ENCODE assay signal across 19 cellular contexts in the genomic region with DNA sequence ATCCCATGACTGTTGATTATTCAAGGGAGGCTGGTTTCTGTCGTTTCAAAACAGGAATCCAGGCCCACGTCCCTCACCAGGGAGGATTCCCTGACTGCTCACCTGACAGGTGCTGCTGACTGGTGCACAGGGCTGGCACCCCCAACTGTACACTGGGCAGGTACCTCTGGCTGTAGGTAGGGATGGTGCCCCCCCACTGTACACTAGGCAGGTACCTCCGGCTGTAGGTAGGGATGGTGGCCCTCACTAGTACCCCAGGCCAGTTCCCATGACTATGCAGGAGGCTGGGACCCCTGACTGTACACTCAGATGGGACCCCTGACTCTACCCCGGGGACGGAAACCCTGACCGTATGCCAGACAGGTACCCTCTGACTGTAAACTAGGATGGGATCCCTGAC. TPM values are rescaled to one million over a fixed set of nuclear protein-coding genes. Genes with fewer than 3 reads are reported as not detected.
A peak's percentile ranks its signal among the peaks of the same experiment; 100 is the strongest.
DNase-seq lines count a peak whose midpoint lies in the region; ATAC-seq, FAIRE-seq and TF ChIP-seq lines count a peak whose summit lies in the region.
"Had no signal": no experiment of that assay in that cellular context is flagged by ENCODE, and none has a peak within 500 bp of the region (broad histone marks: within the 10 kb centered on the region; RNA-seq: fewer than 3 reads in every experiment).

No MANE protein-coding gene starts in this region.

- no peak for ATAC-seq in RWPE2 (ENCODE audit: low read depth)
- ATAC-seq: GM12878 had no signal

- no peak overlapping the region for H3K23ac ChIP-seq in neuronal stem cell (ENCODE audit: low read depth, low read length, poor library complexity)

- H3K14ac ChIP-seq in neuronal stem cell (ENCODE audit: low read length), result no peak overlapping the region

- no peak overlapping the region for H2BK5ac ChIP-seq in neuronal stem cell (ENCODE audit: low read length)

- H3K36me3 ChIP-seq in RWPE2 (ENCODE audit: low read depth), result no peaks in the 10 kb centered on the region
- H3K36me3 ChIP-seq in kidney (ENCODE audit: control insufficient read depth in 1 of 2, insufficient read depth in 2 of 2, low read length in 2 of 2), result no peaks in the 10 kb centered on the region
- no peaks in the 10 kb centered on the region for H3K36me3 ChIP-seq in neuronal stem cell (replicated peaks in 1 of 2; ENCODE audit: control insufficient read depth in 2 of 2, insufficient read depth in 2 of 2, low read length in 2 of 2)
- no peaks in the 10 kb centered on the region for H3K36me3 ChIP-seq in suprapubic skin
- H3K36me3 ChIP-seq in H7 (replicated peaks; ENCODE audit: control insufficient read depth, insufficient read depth, low read length), result no peaks in the 10 kb centered on the region
- no peaks in the 10 kb centered on the region for H3K36me3 ChIP-seq in BE2C

- H4K91ac ChIP-seq in neuronal stem cell (ENCODE audit: low read depth, low read length, poor library complexity), result no peak overlapping the region

- H3K9me3 ChIP-seq in RWPE2 (ENCODE audit: severe bottlenecking) (no peaks in the 10 kb centered on the region), kidney (ENCODE audit: control insufficient read depth in 1 of 2, low read length in 2 of 2) (no peaks in the 10 kb centered on the region), neuronal stem cell (replicated peaks in 1 of 2; ENCODE audit: control insufficient read depth in 2 of 2, insufficient read depth in 1 of 2, low read depth in 1 of 2, low read length in 2 of 2) (peaks cover 0 to 5% of the 10 kb centered on the region in 2 donors), suprapubic skin (no peaks in the 10 kb centered on the region), BE2C (no peaks in the 10 kb centered on the region)

- no peak overlapping the region for H3K4me2 ChIP-seq in neuronal stem cell (ENCODE audit: insufficient read depth, low read length, poor library complexity, severe bottlenecking)

- H2BK120ac ChIP-seq in neuronal stem cell (ENCODE audit: low read depth, low read length), result no peak overlapping the region

- no peak overlapping the region for H2AFZ ChIP-seq in neuronal stem cell (ENCODE audit: low read length)
- H2AFZ ChIP-seq: GM23248 had no signal

- TF ChIP-seq POLR2A in suprapubic skin (IDR thresholded peaks at IDR 0.05), result no peak

- FAIRE-seq in kidney (lab: Jason Lieb, UNC), result no peak
- FAIRE-seq: GM12878, GM19239 had no signal

- H3K27ac ChIP-seq in RWPE2 (ENCODE audit: poor library complexity, severe bottlenecking) (no peak overlapping the region), kidney (ENCODE audit: low read depth in 2 of 2, low read length in 2 of 2) (peak overlapping the region in 1 of 2 donors; percentile 27), neuronal stem cell (replicated peaks; ENCODE audit: low read length) (no peak overlapping the region), suprapubic skin (no peak overlapping the region)
- H3K27ac ChIP-seq: GM23248 had no signal

- H3K4me1 ChIP-seq in RWPE2 (ENCODE audit: insufficient read depth, poor library complexity, severe bottlenecking) (peaks cover 2% of the 10 kb centered on the region), kidney (ENCODE audit: control insufficient read depth in 1 of 2, insufficient read depth in 1 of 2, low read depth in 1 of 2, low read length in 2 of 2) (peaks cover 32 to 39% of the 10 kb centered on the region in 2 donors), neuronal stem cell (ENCODE audit: control insufficient read depth in 2 of 2, insufficient read depth in 1 of 2, low read depth in 1 of 2, low read length in 2 of 2) (peaks cover 7 to 18% of the 10 kb centered on the region in 2 donors), suprapubic skin (peaks cover 12% of the 10 kb centered on the region), BE2C (no peaks in the 10 kb centered on the region)

- TF ChIP-seq CTCF in RWPE2 (IDR thresholded peaks at IDR 0.05; ENCODE audit: poor library complexity, severe bottlenecking) (no peak), kidney (IDR thresholded peaks at IDR 0.05; ENCODE audit: borderline replicate concordance, extremely low read depth, insufficient read depth) (no peak), suprapubic skin (IDR thresholded peaks at IDR 0.05) (no peak), BE2C (IDR thresholded peaks at IDR 0.05; ENCODE audit: low read depth, low read length) (no peak)

- H2AK5ac ChIP-seq in neuronal stem cell (ENCODE audit: low read depth, low read length), result peak overlapping the region; percentile 8

- H2BK15ac ChIP-seq in neuronal stem cell (ENCODE audit: low read length), result peak overlapping the region; percentile 77

- no peak overlapping the region for H2BK12ac ChIP-seq in neuronal stem cell (ENCODE audit: low read length)

- H3K9ac ChIP-seq in kidney (ENCODE audit: low read length in 2 of 2) (no peak overlapping the region), neuronal stem cell (ENCODE audit: low read depth, low read length, poor library complexity) (no peak overlapping the region)
- H3K9ac ChIP-seq: GM23248 had no signal

- peak; percentile 23 for DNase-seq in RWPE2 (ENCODE audit: low spot score)
- peak; percentile 57 for DNase-seq in kidney
- DNase-seq in neuronal stem cell (ENCODE audit: low spot score), result no peak
- peak; percentile 42 to 64 for DNase-seq in suprapubic skin (ENCODE audit: low spot score in 2 of 2)
- no peak for DNase-seq in activated CD4-positive, alpha-beta T cell treated with anti-CD3 and anti-CD28 coated beads, Interleukin-2, amount 50 U/mL, for 48 hours
- DNase-seq in H7, result no peak
- DNase-seq in BE2C, result no peak
- DNase-seq: C1 segment of cervical spinal cord; CD4-positive, CD25-positive, alpha-beta regulatory T cell; COR-L47; DMS 273 treated with DMSO at 0.1 percent for 48 hours; DMS53; DND-41; EL; GM23248; HCEC 1CT had no signal

- H3K4me3 ChIP-seq in RWPE2 (ENCODE audit: severe bottlenecking) (no peak overlapping the region), kidney (ENCODE audit: low read length in 2 of 2) (no peak overlapping the region), neuronal stem cell (ENCODE audit: low read length in 2 of 2) (no peak overlapping the region), suprapubic skin (no peak overlapping the region), H7 (ENCODE audit: insufficient read depth, low read depth, low read length) (no peak overlapping the region), BE2C (ENCODE audit: low read depth, low read length) (no peak overlapping the region)
- H3K4me3 ChIP-seq: GM12878, GM23248 had no signal

- H3K79me1 ChIP-seq in neuronal stem cell (ENCODE audit: low read depth, low read length), result peaks cover 2% of the 10 kb centered on the region

- peaks cover 5% of the 10 kb centered on the region for H3K27me3 ChIP-seq in RWPE2 (ENCODE audit: insufficient read depth, poor library complexity, severe bottlenecking)
- peaks cover 1 to 45% (median 3%) of the 10 kb centered on the region in 3 experiments for H3K27me3 ChIP-seq in neuronal stem cell (ENCODE audit: control insufficient read depth in 3 of 3, insufficient read depth in 3 of 3, low read depth in 1 of 3, low read length in 3 of 3)
- peaks cover 51% of the 10 kb centered on the region for H3K27me3 ChIP-seq in suprapubic skin
- no peaks in the 10 kb centered on the region for H3K27me3 ChIP-seq in H7 (ENCODE audit: control insufficient read depth, insufficient read depth, low read length)
- peaks cover 36% of the 10 kb centered on the region for H3K27me3 ChIP-seq in BE2C

- no peak overlapping the region for H3K4ac ChIP-seq in neuronal stem cell (ENCODE audit: low read length)

- no CpG with 5 or more reads among the region's 6 CpGs for WGBS in neuronal stem cell (ENCODE audit: extremely low coverage in 2 of 2, insufficient read length in 2 of 2, insufficient replicate concordance in 1 of 2), 2 donors
- 80% methylated on average over 1 of the region's 6 CpGs for WGBS in suprapubic skin

- peak overlapping the region; percentile 20 for H3K18ac ChIP-seq in neuronal stem cell (ENCODE audit: low read length)

- TF ChIP-seq EP300 in suprapubic skin (IDR thresholded peaks at IDR 0.05), result no peak

- H4K8ac ChIP-seq in neuronal stem cell (ENCODE audit: low read depth, low read length), result no peak overlapping the region

- intact Hi-C loops in kidney (cut with DNase I), result no loop called here

RNA-seq across cellular contexts. Expression of a gene that starts 33.6 kb away (rescaled TPM):
- total RNA-seq in kidney, result 39.0 TPM
- polyA plus RNA-seq in kidney (ENCODE audit: insufficient read depth, low read depth, low replicate concordance), result 30.1 TPM
- polyA plus RNA-seq in neuronal stem cell (2013, experiment 1 of 2), result 44.9 TPM
- 45.6 TPM for polyA plus RNA-seq in neuronal stem cell (2013, experiment 2 of 2)
- total RNA-seq in suprapubic skin, result 10 to 100 TPM in 1 of 4 donors, 1 to 10 TPM in 3; 4.5 to 12.0 (median 7.1) TPM
- total RNA-seq in H7 (2014; rRNA removed; shearing (Covaris generic)), result 24.2 and 37.9 TPM in 2 replicates
- polyA plus RNA-seq in BE2C (2012; ENCODE audit: insufficient read depth, insufficient read length, low read depth), result 4.2 TPM
- total RNA-seq: A172, GM23248 had no signal
- polyA plus RNA-seq: GM23248 had no signal

Comparison
In these comparisons a context has a peak if more than half of its experiments do, and no peak if none do; other contexts are left out.
1. DNase-seq: peak in RWPE2 (single experiment), kidney (single experiment) and suprapubic skin (2 of 2); none in neuronal stem cell (single experiment), activated CD4-positive, alpha-beta T cell treated with anti-CD3 and anti-CD28 coated beads, Interleukin-2, amount 50 U/mL, for 48 hours (0 of 2), H7 (single experiment) and BE2C (single experiment).